In the genomic region with DNA sequence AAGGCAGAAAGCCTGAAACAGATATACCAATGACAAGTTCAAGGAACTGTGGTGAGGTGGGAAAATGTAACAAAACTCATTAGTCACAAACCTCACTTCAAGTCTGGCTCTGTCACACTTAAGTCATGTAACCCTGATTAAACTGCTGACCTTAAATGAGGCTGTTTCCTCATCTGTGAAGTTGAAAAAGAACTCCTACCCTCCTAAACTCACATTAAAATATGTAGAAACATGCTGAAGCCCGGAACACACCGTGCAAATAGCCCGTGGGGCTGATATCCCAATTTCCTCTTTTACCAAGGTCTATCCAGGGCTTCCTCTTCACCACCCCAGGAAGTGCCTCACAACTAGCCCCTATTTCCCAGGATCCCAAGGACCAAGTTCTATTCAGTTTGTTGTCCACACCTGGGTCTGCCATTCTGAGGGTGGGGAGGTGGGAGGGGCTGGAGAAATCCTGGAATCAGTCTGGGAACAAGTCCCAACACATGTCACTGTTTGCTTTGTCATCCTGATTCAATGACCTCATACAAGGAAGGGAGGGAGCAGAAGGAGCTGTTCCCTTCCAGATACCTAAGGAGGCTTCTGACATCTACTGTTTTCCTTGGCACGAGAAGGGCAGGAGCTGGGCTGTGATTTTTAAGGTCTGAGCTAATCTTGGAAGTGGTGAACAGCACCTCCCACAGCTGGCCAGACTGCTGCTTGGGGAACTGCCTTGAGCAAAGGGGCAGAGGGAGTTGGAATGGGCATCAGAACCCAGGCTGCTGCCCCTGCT, we compare ENCODE assay signal across 8 cellular contexts. TPM values are rescaled to one million over a fixed set of nuclear protein-coding genes. Genes with fewer than 3 reads are reported as not detected.
DNase-seq lines count a peak whose midpoint lies in the region; ATAC-seq and TF ChIP-seq lines count a peak whose summit lies in the region.

No MANE protein-coding gene starts in this region.

- peak; percentile 23 to 48 for TF ChIP-seq POLR2A in uterus (IDR thresholded peaks at IDR 0.05)

- H3K4me3 ChIP-seq in lower lobe of right lung (no peak overlapping the region), uterus (no peak overlapping the region)
- no peak overlapping the region for H3K4me3 ChIP-seq in CD4-positive, alpha-beta memory T cell (ENCODE audit: low read length in 2 of 2)

- no peaks in the 10 kb centered on the region for H3K9me3 Mint-ChIP-seq in CD4-positive, alpha-beta memory T cell

- peak; percentile 83 for DNase-seq in AG08395 (ENCODE audit: low spot score)
- DNase-seq in HT-29 (ENCODE audit: low spot score), result peak; percentile 89
- peak; percentile 64 for DNase-seq in brain pericyte (ENCODE audit: low read depth, low spot score)
- peak; percentile 65 for DNase-seq in lower lobe of right lung
- DNase-seq in uterus, result peak; percentile 70 to 83
- DNase-seq in NCI-H82 treated with DMSO at 0.1 percent for 48 hours (lab: John Stamatoyannopoulos, UW; ENCODE audit: unreplicated experiment), result no peak
- DNase-seq in CD4-positive, alpha-beta memory T cell, result no peak

- TF ChIP-seq CTCF in lower lobe of right lung (IDR thresholded peaks at IDR 0.05) (no peak), uterus (IDR thresholded peaks at IDR 0.05) (no peak)

- H3K27ac ChIP-seq in lower lobe of right lung (peak overlapping the region; percentile 71), uterus (peak overlapping the region; percentile 80 to 91)
- no peak overlapping the region for H3K27ac ChIP-seq in CD4-positive, alpha-beta memory T cell (ENCODE audit: low read depth, low read length)

- POLR2A ChIA-PET in CD4-positive, alpha-beta memory T cell (lab: Charles Lee; ENCODE audit: partially characterized antibody), result no interaction called here

- CTCF ChIA-PET in CD4-positive, alpha-beta memory T cell (lab: Charles Lee; ENCODE audit: partially characterized antibody), result interaction anchor here (1.7 to 2.5 kb wide), 3 partner anchors 17 to 747 kb away, joined by 5 to 15 read pairs (median 7); no protein-coding TSS in a partner anchor

- H3K36me3 Mint-ChIP-seq in CD4-positive, alpha-beta memory T cell, result no peaks in the 10 kb centered on the region

- no peaks in the 10 kb centered on the region for H3K36me3 ChIP-seq in lower lobe of right lung
- H3K36me3 ChIP-seq in uterus, result no peaks in the 10 kb centered on the region
- H3K36me3 ChIP-seq in CD4-positive, alpha-beta memory T cell (ENCODE audit: insufficient read depth, low read length), result no peaks in the 10 kb centered on the region

- no peak overlapping the region for H3K4me3 Mint-ChIP-seq in CD4-positive, alpha-beta memory T cell

- ATAC-seq in lower lobe of right lung, result peak; percentile 83 to 87
- no peak for ATAC-seq in HG02884 (IDR thresholded peaks at IDR 0.05; ENCODE audit: unreplicated experiment)

- peaks cover 48% of the 10 kb centered on the region for H3K4me1 ChIP-seq in lower lobe of right lung
- no peaks in the 10 kb centered on the region for H3K4me1 ChIP-seq in uterus
- peaks cover 8% of the 10 kb centered on the region for H3K4me1 ChIP-seq in CD4-positive, alpha-beta memory T cell (ENCODE audit: insufficient read depth, low read length)

- no peaks in the 10 kb centered on the region for H3K27me3 Mint-ChIP-seq in CD4-positive, alpha-beta memory T cell

- peaks cover 3 to 11% (median 3%) of the 10 kb centered on the region in 4 donors for H3K4me1 Mint-ChIP-seq in CD4-positive, alpha-beta memory T cell

- H3K9me3 ChIP-seq in lower lobe of right lung (no peaks in the 10 kb centered on the region), uterus (no peaks in the 10 kb centered on the region)
- H3K9me3 ChIP-seq in CD4-positive, alpha-beta memory T cell (ENCODE audit: control insufficient read depth in 1 of 2, low read length in 2 of 2), result no peaks in the 10 kb centered on the region

- intact Hi-C loops in lower lobe of right lung (cut with DNase I) (loop anchor here (10.0 kb wide), 1 partner anchor 749 kb away; no protein-coding TSS in a partner anchor), uterus (cut with DNase I; ENCODE audit: low total_unique reads) (loop anchor here (5.0 kb wide), 1 partner anchor 686 kb away; a partner anchor contains a TSS)
- intact Hi-C loops in CD4-positive, alpha-beta memory T cell (cut with micrococcal nuclease), result no loop called here

- H3K27me3 ChIP-seq in lower lobe of right lung (ENCODE audit: low read depth), result no peaks in the 10 kb centered on the region
- no peaks in the 10 kb centered on the region for H3K27me3 ChIP-seq in uterus
- no peaks in the 10 kb centered on the region for H3K27me3 ChIP-seq in CD4-positive, alpha-beta memory T cell (ENCODE audit: insufficient read depth, low read length)

- H3K27ac Mint-ChIP-seq in CD4-positive, alpha-beta memory T cell, result no peak overlapping the region

RNA-seq across cellular contexts. Expression of a gene that starts 42.3 kb away (rescaled TPM):
- 20.9 and 22.2 TPM in 2 replicates for total RNA-seq in HT-29 (2014; rRNA removed; shearing (Covaris generic))
- total RNA-seq in lower lobe of right lung (19.6 TPM), uterus (10 to 100 TPM; 15.0 to 23.8 (median 23.1) TPM)
- 10 to 100 TPM; 24.4 to 26.6 TPM for total RNA-seq in CD4-positive, alpha-beta memory T cell
- polyA plus RNA-seq in CD4-positive, alpha-beta memory T cell, result 10 to 100 TPM; 26.4 to 32.1 TPM

RNA-seq across cellular contexts. Expression of a gene that starts 42.6 kb away (rescaled TPM):
- 21.4 and 22.9 TPM in 2 replicates for total RNA-seq in HT-29 (2014; rRNA removed; shearing (Covaris generic))
- 29.6 TPM for total RNA-seq in lower lobe of right lung
- total RNA-seq in uterus, result 10 to 100 TPM; 11.8 to 31.2 (median 20.2) TPM
- total RNA-seq in CD4-positive, alpha-beta memory T cell, result 10 to 100 TPM; 45.4 to 48.5 TPM
- 10 to 100 TPM; 21.4 to 22.7 TPM for polyA plus RNA-seq in CD4-positive, alpha-beta memory T cell

Comparison
In these comparisons a context has a peak if more than half of its experiments do, and no peak if none do; other contexts are left out.
1. DNase-seq: peak in AG08395 (single experiment), HT-29 (single experiment), brain pericyte (single experiment), lower lobe of right lung (single experiment) and uterus (2 of 2); none in NCI-H82 treated with DMSO at 0.1 percent for 48 hours (single experiment) and CD4-positive, alpha-beta memory T cell (0 of 5).